ENCODE assay signal across 7 cellular contexts in genomic region chr14:58298477-58298879, GRCh38. TPM values are rescaled to one million over a fixed set of nuclear protein-coding genes. Genes with fewer than 3 reads are reported as not detected.
DNase-seq lines count a peak whose midpoint lies in the region; ATAC-seq and TF ChIP-seq lines count a peak whose summit lies in the region.

Gene ARID4A, plus strand, starts transcription at chr14:58298555. Its CDS starts 1,300 bp downstream, at chr14:58299855.

- peak within 1 kb of the TSS; percentile 100 for H3K56ac ChIP-seq in IMR-90 (ENCODE audit: extremely low read depth, insufficient read depth, low read length)

- peak within 1 kb of the TSS; percentile 84 for H2BK120ac ChIP-seq in IMR-90 (ENCODE audit: low read depth, low read length)

- peak within 1 kb of the TSS; percentile 99 for H3K14ac ChIP-seq in IMR-90 (replicated peaks; ENCODE audit: low read depth, low read length)

- H3K79me1 ChIP-seq in IMR-90 (ENCODE audit: low read depth in 1 of 2, low read length in 2 of 2) = peaks cover 5 to 28% of the 10 kb centered on the region in 2 experiments

- H2BK5ac ChIP-seq in IMR-90 (ENCODE audit: low read depth, low read length, poor library complexity, severe bottlenecking) = peak within 1 kb of the TSS; percentile 97

- H4K5ac ChIP-seq in IMR-90 (ENCODE audit: low read depth, low read length) = peak within 1 kb of the TSS; percentile 96

- H4K8ac ChIP-seq in IMR-90 (ENCODE audit: low read depth in 2 of 2, low read length in 2 of 2) = peak within 1 kb of the TSS; percentile 76 to 100

- no peaks in the 10 kb centered on the region for H3K9me3 ChIP-seq in IMR-90 (ENCODE audit: control insufficient read depth, insufficient read depth, low read length)

- CTCF ChIA-PET in IMR-90 (lab: Yijun Ruan, JAX) = interaction anchor here (0.6 kb wide), 1 partner anchor 187 kb away, joined by 3 read pairs; no protein-coding TSS in a partner anchor

- H3K4me2 ChIP-seq in IMR-90 (ENCODE audit: low read depth, low read length) = peak within 1 kb of the TSS; percentile 93

- intact Hi-C loops in IMR-90 (cut with micrococcal nuclease) = loop anchor here (2.0 kb wide), 1 partner anchor 128 kb away; the partner anchor contains the start of genes KIAA0586 and TIMM9

- H3K27ac ChIP-seq in IMR-90 (ENCODE audit: insufficient read depth, low read length) = peak within 1 kb of the TSS; percentile 98

- peaks cover 16% of the 10 kb centered on the region for H3K36me3 ChIP-seq in IMR-90 (ENCODE audit: control insufficient read depth, insufficient read depth, low read length)

- dilution Hi-C loops in IMR-90 (cut with HindIII; ENCODE audit: low sequenced_read_pairs, unreplicated experiment) = no loop called here

- H3K9ac ChIP-seq in IMR-90 (ENCODE audit: low read depth, low read length) = peak within 1 kb of the TSS; percentile 98

- TF ChIP-seq RAD21 in IMR-90 (IDR thresholded peaks at IDR 0.05; ENCODE audit: low read length) = no peak

- peaks cover 42% of the 10 kb centered on the region for H4K20me1 ChIP-seq in IMR-90 (ENCODE audit: insufficient read depth, low read length)

- H2BK15ac ChIP-seq in IMR-90 (ENCODE audit: low read depth, low read length) = peak within 1 kb of the TSS; percentile 96; the same call in 2 of the 3 replicates

- H3K23ac ChIP-seq in IMR-90 (ENCODE audit: low read depth, low read length) = peak within 1 kb of the TSS; percentile 95

- peaks cover 7% of the 10 kb centered on the region for H3K9me1 ChIP-seq in IMR-90 (ENCODE audit: insufficient read depth, low read length)

- no peak for TF ChIP-seq CTCF in IMR-90 (conservative IDR thresholded peaks at IDR 0.05; ENCODE audit: low read depth, low read length)
- no peak for TF ChIP-seq CTCF in fibroblast of pulmonary artery (IDR thresholded peaks at IDR 0.05; ENCODE audit: low read length, missing control alignments)
- no peak for TF ChIP-seq CTCF in omental fat pad (IDR thresholded peaks at IDR 0.05)

- BruUV-seq in IMR-90 (replicated peaks; lab: Mats Ljungman, UMichigan) = no TSS peak

- H2AK5ac ChIP-seq in IMR-90 (ENCODE audit: low read depth, low read length) = peak within 1 kb of the TSS; percentile 97

- ATAC-seq in IMR-90 (ENCODE audit: low read depth) (peak; percentile 0; the same call in 1 of the 2 replicates), omental fat pad (ENCODE audit: low FRiP score) (no peak)

- H2BK20ac ChIP-seq in IMR-90 (ENCODE audit: low read depth, low read length) = peak within 1 kb of the TSS; percentile 50; the same call in 1 of the 2 replicates

- H3K18ac ChIP-seq in IMR-90 (ENCODE audit: low read depth, low read length) = peak within 1 kb of the TSS; percentile 93

- 0% methylated on average over 10 of the region's 25 CpGs; no CpG with 5 or more reads in 1 of the 2 experiments for WGBS in IMR-90 (ENCODE audit: extremely low coverage in 2 of 2, insufficient read length in 1 of 2), 2 experiments

- peak within 1 kb of the TSS; percentile 97 for H2AFZ ChIP-seq in IMR-90 (replicated peaks; ENCODE audit: low read length, poor library complexity)

- POLR2A ChIA-PET in IMR-90 (lab: Charles Lee; ENCODE audit: unreplicated experiment) = interaction anchor here (0.5 to 1.0 kb wide), 4 partner anchors 17 to 187 kb away, joined by 3 to 8 read pairs (median 4); partner anchors contain the start of gene PSMA3

- H3K4me3 ChIP-seq in IMR-90 (ENCODE audit: insufficient read depth, low read depth, low read length) = peak within 1 kb of the TSS; percentile 73
- H3K4me3 ChIP-seq in fibroblast of pulmonary artery (replicated peaks; ENCODE audit: low read depth, low read length) = peak within 1 kb of the TSS; percentile 93

- in situ Hi-C loops in IMR-90 (cut with MboI; ENCODE audit: low sequenced_read_pairs) = no loop called here

- H3K27me3 ChIP-seq in IMR-90 (ENCODE audit: control insufficient read depth, insufficient read depth, low read length) = no peaks in the 10 kb centered on the region

- TF ChIP-seq POLR2A in IMR-90 (IDR thresholded peaks at IDR 0.05; ENCODE audit: low read depth, low read length) = no peak

- H3K4ac ChIP-seq in IMR-90 (ENCODE audit: low read depth, low read length) = peak within 1 kb of the TSS; percentile 96

- no peak for DNase-seq in IMR-90
- DNase-seq in activated T-cell treated with anti-CD3 and anti-CD28 coated beads, Interleukin-2, amount 50 U/mL, for 1 hour = peak; percentile 73
- no peak for DNase-seq in fibroblast of pulmonary artery (ENCODE audit: low read depth)
- DNase-seq in omental fat pad (ENCODE audit: low spot score) = peak; percentile 47
- no peak for DNase-seq in ureter (ENCODE audit: low spot score)
- no peak for DNase-seq in MV-4-11 (lab: John Stamatoyannopoulos, UW)
- no peak for DNase-seq in NOMO-1 (lab: John Stamatoyannopoulos, UW; ENCODE audit: unreplicated experiment in 2 of 2)

- H2AK9ac ChIP-seq in IMR-90 (replicated peaks; ENCODE audit: low read depth, low read length, poor library complexity) = peak within 1 kb of the TSS; percentile 97

- H3K4me1 ChIP-seq in IMR-90 (ENCODE audit: control insufficient read depth, insufficient read depth, low read length) = no peaks in the 10 kb centered on the region

- H4K91ac ChIP-seq in IMR-90 (ENCODE audit: insufficient read depth, low read depth, low read length) = peak within 1 kb of the TSS; percentile 97

TF ChIP-seq in IMR-90, 13 proteins besides CTCF, POLR2A, EP300 and RAD21:
- no peak for TF ChIP-seq SMC3 (IDR thresholded peaks at IDR 0.05; ENCODE audit: low read depth, low read length)
- no peak for TF ChIP-seq MAZ (IDR thresholded peaks at IDR 0.05; ENCODE audit: borderline replicate concordance, low read depth, low read length)
- no peak for TF ChIP-seq RCOR1 (IDR thresholded peaks at IDR 0.05; ENCODE audit: insufficient replicate concordance, low read length)
- TF ChIP-seq NFE2L2 (IDR thresholded peaks at IDR 0.05; ENCODE audit: low read depth, low read length) = no peak
- TF ChIP-seq MAFK (IDR thresholded peaks at IDR 0.05; ENCODE audit: low read depth, low read length) = no peak

RNA-seq across cellular contexts. Expression of gene ARID4A, which starts in this region (rescaled TPM):
- total RNA-seq in IMR-90 (2012; rRNA removed) (3.8 and 6.7 TPM in 2 replicates), omental fat pad (10 to 100 TPM; 12.6 to 33.7 (median 18.5) TPM), ureter (33.9 TPM)
- polyA plus RNA-seq in IMR-90 (2012; rRNA removed) = 3.3 and 3.4 TPM in 2 replicates
- 0.81 and 0.93 TPM in 2 replicates for polyA plus RNA-seq in IMR-90 (2012; cell fraction: cytosol; rRNA removed)
- 1.3 and 7.7 TPM in 2 replicates for polyA plus RNA-seq in IMR-90 (2012; cell fraction: nucleus; rRNA removed; ENCODE audit: low replicate concordance)

Comparison
In these comparisons a context has a peak if more than half of its experiments do, and no peak if none do; other contexts are left out.
1. DNase-seq: peak in activated T-cell treated with anti-CD3 and anti-CD28 coated beads, Interleukin-2, amount 50 U/mL, for 1 hour (single experiment) and omental fat pad (single experiment); none in IMR-90 (single experiment), fibroblast of pulmonary artery (single experiment), ureter (single experiment), MV-4-11 (single experiment) and NOMO-1 (0 of 2).